In genomic region chr18:12307251-12307736, GRCh38 we compare ENCODE assay signal across 8 cellular contexts. TPM values are rescaled to one million over a fixed set of nuclear protein-coding genes. Genes with fewer than 3 reads are reported as not detected.
DNase-seq lines count a peak whose midpoint lies in the region; ATAC-seq and TF ChIP-seq lines count a peak whose summit lies in the region.

No MANE protein-coding gene starts in this region.

- WGBS in body of pancreas, 2 donors: 44 to 84% methylated on average over 12 to 30 of the region's 30 CpGs

- H3K27me3 ChIP-seq in HUES6 (ENCODE audit: control insufficient read depth, insufficient read depth, low read length) (peaks cover 29% of the 10 kb centered on the region), body of pancreas (no peaks in the 10 kb centered on the region), iPS-20b (ENCODE audit: insufficient read depth, low read length) (peaks cover 51% of the 10 kb centered on the region)

- H3K4me3 ChIP-seq in HUES6 (ENCODE audit: low read depth, low read length) (peak overlapping the region; percentile 90), body of pancreas (no peak overlapping the region), iPS-20b (ENCODE audit: low read length) (peak overlapping the region; percentile 64), skin epidermis (peak overlapping the region; percentile 60 to 98 (median 75))

- intact Hi-C loops in body of pancreas (cut with DNase I): no loop called here

- H3K4me1 ChIP-seq in HUES6 (ENCODE audit: control insufficient read depth, insufficient read depth, low read length): peaks cover 30% of the 10 kb centered on the region
- peaks cover 34% of the 10 kb centered on the region for H3K4me1 ChIP-seq in body of pancreas
- H3K4me1 ChIP-seq in iPS-20b (ENCODE audit: insufficient read depth, low read length): peaks cover 11% of the 10 kb centered on the region

- peak overlapping the region; percentile 62 for H3K9ac ChIP-seq in HUES6 (ENCODE audit: low read length)
- peak overlapping the region; percentile 46; the same call in 1 of the 2 replicates for H3K9ac ChIP-seq in iPS-20b (ENCODE audit: low read depth, low read length)

- in situ Hi-C loops in GM13976 (cut with MboI; ENCODE audit: low sequenced_read_pairs, unreplicated experiment): no loop called here

- ATAC-seq in body of pancreas: no peak
- no peak for ATAC-seq in HG02970 (IDR thresholded peaks at IDR 0.05; ENCODE audit: low FRiP score, unreplicated experiment)

- peaks cover 2% of the 10 kb centered on the region; the same call in 1 of the 2 replicates for H3K9me3 ChIP-seq in HUES6 (ENCODE audit: control insufficient read depth, insufficient read depth, low read depth, low read length)
- H3K9me3 ChIP-seq in body of pancreas: no peaks in the 10 kb centered on the region
- peaks cover 3% of the 10 kb centered on the region; the same call in 1 of the 2 replicates for H3K9me3 ChIP-seq in iPS-20b (ENCODE audit: insufficient read depth, low read depth, low read length)

- peak; percentile 47 for DNase-seq in GM13976 (ENCODE audit: low spot score)
- DNase-seq in body of pancreas: peak in 2 of 4 donors; percentile 34 to 35
- no peak for DNase-seq in NCI-H2107 treated with DMSO at 0.1 percent for 48 hours (lab: John Stamatoyannopoulos, UW; ENCODE audit: unreplicated experiment)
- DNase-seq in GM19238 (ENCODE audit: insufficient read length, low spot score): no peak

- TF ChIP-seq POLR2A in body of pancreas (IDR thresholded peaks at IDR 0.05): no peak

- H3K36me3 ChIP-seq in HUES6 (ENCODE audit: control insufficient read depth, insufficient read depth, low read length) (peaks cover 27% of the 10 kb centered on the region), body of pancreas (replicated peaks in 1 of 2; ENCODE audit: insufficient read depth in 1 of 2, low read depth in 2 of 2) (peaks cover 0 to 3% of the 10 kb centered on the region in 2 donors), iPS-20b (ENCODE audit: insufficient read depth, low read depth, low read length) (peaks cover 27% of the 10 kb centered on the region)

- no peak overlapping the region for H3K27ac ChIP-seq in HUES6 (ENCODE audit: low read depth, low read length)
- peak overlapping the region; percentile 33 to 94 (median 86) for H3K27ac ChIP-seq in body of pancreas
- H3K27ac ChIP-seq in iPS-20b (ENCODE audit: low read length): no peak overlapping the region
- H3K27ac ChIP-seq in skin epidermis: peak overlapping the region; percentile 76 to 100 (median 98)

- TF ChIP-seq CTCF in GM13976 (IDR thresholded peaks at IDR 0.05; ENCODE audit: borderline replicate concordance, control extremely low read depth, extremely low read depth, insufficient read depth, missing control alignments) (peak; percentile 32), body of pancreas (IDR thresholded peaks at IDR 0.05) (no peak)

RNA-seq across cellular contexts. Expression of gene TUBB6, which starts 0.7 kb away (rescaled TPM):
- 100 to 1,000 TPM in 1 of 2 donors, 10 to 100 TPM in 1; 71.1 to 109 TPM for total RNA-seq in body of pancreas

RNA-seq across cellular contexts. Expression of gene CIDEA, which starts 53.1 kb away (rescaled TPM):
- 10 to 100 TPM in 1 of 2 donors, not detected in 1; 56.7 TPM for total RNA-seq in body of pancreas

Comparison
In these comparisons a context has a peak if more than half of its experiments do, and no peak if none do; other contexts are left out.
1. H3K27ac ChIP-seq: peak in body of pancreas (4 of 4) and skin epidermis (21 of 21); none in HUES6 (single experiment) and iPS-20b (single experiment).
2. H3K4me3 ChIP-seq: peak in HUES6 (single experiment), iPS-20b (single experiment) and skin epidermis (7 of 7); none in body of pancreas (0 of 2).